Comparison of ENCODE assay signal across 34 cellular contexts in genomic region chr18:64311859-64312258, GRCh38.
"Had no signal": no experiment of that assay in that cellular context is flagged by ENCODE, and none has a peak within 500 bp of the region (broad histone marks: within the 10 kb centered on the region; RNA-seq: fewer than 3 reads in every experiment).

No MANE protein-coding gene starts in this region.

- DNase-seq: Karpas-422, Kasumi-1, KG1, MG63, MM.1S, MV-4-11, NCI-H1048, NCI-H1092, NCI-H1092 treated with DMSO at 0.1 percent for 48 hours, NCI-H1105, NCI-H1105 treated with DMSO at 0.1 percent for 48 hours, NCI-H1417, NCI-H1417 treated with DMSO at 0.1 percent for 48 hours, NCI-H1436, NCI-H1436 treated with DMSO at 0.1 percent for 48 hours, NCI-H1694, NCI-H1694 treated with DMSO at 0.1 percent for 48 hours, NCI-H187, NCI-H187 treated with DMSO at 0.1 percent for 48 hours, NCI-H1930, NCI-H2029, NCI-H2029 treated with DMSO at 0.1 percent for 48 hours, NCI-H2081, NCI-H2081 treated with DMSO at 0.1 percent for 48 hours, NCI-H2107, NCI-H2171, NCI-H2171 treated with DMSO at 0.1 percent for 48 hours, NCI-H2227 treated with DMSO at 0.1 percent for 48 hours, NCI-H226, NCI-H345, NCI-H446, NCI-H446 treated with DMSO at 0.1 percent for 48 hours, NCI-H510A, NCI-H510A treated with DMSO at 0.1 percent for 48 hours had no signal

- H3K9me3 ChIP-seq: MG63 had no signal
